In the genomic region with DNA sequence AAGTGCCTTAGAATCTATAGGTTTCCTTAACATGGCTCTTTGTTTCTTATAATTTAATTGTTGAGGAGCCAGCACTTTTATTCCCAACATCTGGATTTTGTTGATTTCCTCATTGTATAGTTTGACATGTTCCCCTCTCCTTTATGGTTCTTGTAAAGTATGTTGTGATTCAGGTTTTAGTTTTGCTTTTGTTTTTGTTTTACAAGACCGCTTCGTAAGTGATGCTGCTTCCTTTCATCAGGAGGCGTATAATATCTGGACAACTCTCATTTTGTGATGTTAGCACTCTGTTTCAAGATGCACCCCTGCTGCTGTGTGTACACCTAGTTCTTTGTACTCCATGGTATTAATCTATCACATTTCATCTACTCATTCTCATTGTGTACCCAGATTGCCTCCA, we compare ENCODE assay signal across 19 cellular contexts. TPM values are rescaled to one million over a fixed set of nuclear protein-coding genes. Genes with fewer than 3 reads are reported as not detected.
DNase-seq lines count a peak whose midpoint lies in the region; ATAC-seq and TF ChIP-seq lines count a peak whose summit lies in the region.
"Had no signal": no experiment of that assay in that cellular context is flagged by ENCODE, and none has a peak within 500 bp of the region (broad histone marks: within the 10 kb centered on the region; RNA-seq: fewer than 3 reads in every experiment).

No MANE protein-coding gene starts in this region.

- TF ChIP-seq EP300 in upper lobe of left lung (IDR thresholded peaks at IDR 0.05) = no peak

- H3K4me3 Mint-ChIP-seq in memory B cell = peak overlapping the region; percentile 3
- H3K4me3 Mint-ChIP-seq: activated CD4-positive, alpha-beta T cell treated with anti-CD3 and anti-CD28 coated beads, Interleukin-2, amount 10 ng/mL, durations not matched to agents 24 days and 14 days; B cell had no signal

- TF ChIP-seq CTCF in GM12865 (IDR thresholded peaks at IDR 0.05; ENCODE audit: insufficient read depth, low read depth, low read length, missing control alignments) = no peak
- no peak for TF ChIP-seq CTCF in upper lobe of left lung (IDR thresholded peaks at IDR 0.05)

- no peaks in the 10 kb centered on the region for H3K27me3 ChIP-seq in upper lobe of left lung
- H3K27me3 ChIP-seq: pancreas, SJCRH30 had no signal

- ATAC-seq in memory B cell (ENCODE audit: low read depth) (no peak), HG03460 (IDR thresholded peaks at IDR 0.05; ENCODE audit: unreplicated experiment) (no peak), GM19463 (IDR thresholded peaks at IDR 0.05; ENCODE audit: unreplicated experiment) (no peak), upper lobe of left lung (ENCODE audit: low FRiP score in 2 of 2) (no peak)
- ATAC-seq: activated naive CD4-positive, alpha-beta T cell treated with anti-CD3 and anti-CD28 coated beads, Interleukin-2, amount 50 U/mL, for 72 hours; naive thymus-derived CD8-positive, alpha-beta T cell; Panc1; pancreas; right cardiac atrium had no signal

- DNase-seq in NCI-H2196 (lab: John Stamatoyannopoulos, UW; ENCODE audit: unreplicated experiment) = peak; percentile 37
- DNase-seq in NCI-H2196 treated with DMSO at 0.1 percent for 48 hours (lab: John Stamatoyannopoulos, UW; ENCODE audit: unreplicated experiment) = no peak
- DNase-seq in GM12865 (ENCODE audit: low read depth) = peak; percentile 2
- DNase-seq in NCI-H345 treated with DMSO at 0.1 percent for 48 hours (lab: John Stamatoyannopoulos, UW; ENCODE audit: unreplicated experiment) = peak; percentile 3
- DNase-seq in memory B cell (ENCODE audit: low spot score in 2 of 2) = no peak
- DNase-seq in upper lobe of left lung = no peak
- DNase-seq: activated CD4-positive, alpha-beta T cell treated with anti-CD3 and anti-CD28 coated beads, Interleukin-2, amount 10 ng/mL, durations not matched to agents 24 days and 14 days; cerebellar nuclear complex; naive thymus-derived CD8-positive, alpha-beta T cell; pancreas; right cardiac atrium; SJCRH30; stimulated activated CD4-positive, alpha-beta T cell treated with anti-CD3 and anti-CD28 coated beads, Interleukin-12 subunit alpha, Interleukin-12 subunit beta, amount 100 ng/mL, for 4 hours had no signal

- H3K4me3 ChIP-seq in GM12865 (ENCODE audit: low read depth, low read length) (peak overlapping the region; percentile 3; the same call in 1 of the 2 replicates), upper lobe of left lung (no peak overlapping the region)
- H3K4me3 ChIP-seq: pancreas, SJCRH30 had no signal

- TF ChIP-seq POLR2A in upper lobe of left lung (IDR thresholded peaks at IDR 0.05) = no peak

- H3K36me3 Mint-ChIP-seq in memory B cell = peaks cover 22% of the 10 kb centered on the region

- no peaks in the 10 kb centered on the region for H3K36me3 ChIP-seq in upper lobe of left lung
- H3K36me3 ChIP-seq: pancreas, SJCRH30 had no signal

- no peaks in the 10 kb centered on the region for H3K9me3 Mint-ChIP-seq in memory B cell

- H3K4me1 ChIP-seq in upper lobe of left lung = no peaks in the 10 kb centered on the region
- H3K4me1 ChIP-seq: pancreas, SJCRH30 had no signal

- no peak overlapping the region for H3K27ac Mint-ChIP-seq in memory B cell
- H3K27ac Mint-ChIP-seq: activated CD4-positive, alpha-beta T cell treated with anti-CD3 and anti-CD28 coated beads, Interleukin-2, amount 10 ng/mL, durations not matched to agents 24 days and 14 days; activated naive CD4-positive, alpha-beta T cell treated with anti-CD3 and anti-CD28 coated beads, Interleukin-2, amount 50 U/mL, for 72 hours; B cell had no signal

- H3K27ac ChIP-seq in upper lobe of left lung = no peak overlapping the region
- H3K27ac ChIP-seq: KMS-11, pancreas, SJCRH30 had no signal

- H3K9me3 ChIP-seq in upper lobe of left lung = no peaks in the 10 kb centered on the region
- H3K9me3 ChIP-seq: pancreas, SJCRH30 had no signal

- WGBS in upper lobe of left lung, 2 donors = 41 to 43% methylated on average over 3 of the region's 3 CpGs

- no peaks in the 10 kb centered on the region for H3K4me1 Mint-ChIP-seq in memory B cell

- no peaks in the 10 kb centered on the region for H3K27me3 Mint-ChIP-seq in memory B cell
- H3K27me3 Mint-ChIP-seq: activated CD4-positive, alpha-beta T cell treated with anti-CD3 and anti-CD28 coated beads, Interleukin-2, amount 10 ng/mL, durations not matched to agents 24 days and 14 days; B cell; naive thymus-derived CD8-positive, alpha-beta T cell had no signal

RNA-seq across cellular contexts. Expression of a gene that starts 48.7 kb away (rescaled TPM):
- total RNA-seq in upper lobe of left lung = 10 to 100 TPM; 13.9 to 22.8 (median 20.7) TPM

RNA-seq across cellular contexts. Expression of a gene that starts 50.0 kb away (rescaled TPM):
- 10 to 100 TPM in 5 of 6 donors, 1 to 10 TPM in 1; 6.8 to 36.4 (median 13.9) TPM for total RNA-seq in upper lobe of left lung

Comparison
In these comparisons a context has a peak if more than half of its experiments do, and no peak if none do; other contexts are left out.
1. DNase-seq: peak in NCI-H2196 (single experiment), GM12865 (single experiment) and NCI-H345 treated with DMSO at 0.1 percent for 48 hours (single experiment); none in NCI-H2196 treated with DMSO at 0.1 percent for 48 hours (single experiment), memory B cell (0 of 2) and upper lobe of left lung (0 of 2).